In the genomic region with DNA sequence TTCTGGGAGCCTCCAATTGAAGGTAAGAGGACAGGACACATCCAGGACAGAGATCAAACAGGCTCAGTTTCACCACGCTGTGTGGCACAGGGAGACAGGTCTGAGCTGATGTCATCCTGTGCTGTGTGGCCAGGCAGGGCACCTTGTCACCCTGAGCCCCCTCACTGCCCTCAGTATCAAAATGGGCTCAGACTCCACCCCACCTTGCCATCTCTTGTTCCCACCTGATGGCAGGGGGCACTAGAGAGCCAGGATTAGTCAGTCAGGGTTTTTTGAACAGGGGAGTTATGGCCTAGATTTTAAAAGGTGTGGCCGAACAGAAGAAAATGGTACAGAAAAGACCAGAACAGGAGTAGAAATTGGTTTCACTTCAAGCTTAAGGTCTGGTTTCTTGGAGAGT, we compare ENCODE assay signal across 8 cellular contexts. TPM values are rescaled to one million over a fixed set of nuclear protein-coding genes. Genes with fewer than 3 reads are reported as not detected.
DNase-seq lines count a peak whose midpoint lies in the region; ATAC-seq and TF ChIP-seq lines count a peak whose summit lies in the region.

No MANE protein-coding gene starts in this region.

- H3K9me3 ChIP-seq in vagina = no peaks in the 10 kb centered on the region

- H3K4me3 ChIP-seq in vagina = no peak overlapping the region

- H3K36me3 Mint-ChIP-seq in immature natural killer cell = peaks cover 0 to 9% (median 7%) of the 10 kb centered on the region in 3 donors

- H3K4me1 ChIP-seq in vagina = peaks cover 36% of the 10 kb centered on the region

- intact Hi-C loops in vagina (cut with DNase I) = no loop called here

- TF ChIP-seq CTCF in vagina (IDR thresholded peaks at IDR 0.05) = no peak

- peak overlapping the region; percentile 3 for H3K27ac ChIP-seq in vagina

- H3K4me1 Mint-ChIP-seq in immature natural killer cell = peaks cover 20% of the 10 kb centered on the region in 2 donors

- no peak overlapping the region for H3K27ac Mint-ChIP-seq in immature natural killer cell

- no peaks in the 10 kb centered on the region for H3K9me3 Mint-ChIP-seq in immature natural killer cell

- peaks cover 0 to 20% of the 10 kb centered on the region in 2 donors for H3K36me3 ChIP-seq in vagina

- peak; percentile 42 to 54 for DNase-seq in NCI-H526 (lab: John Stamatoyannopoulos, UW)
- DNase-seq in NCI-H526 treated with DMSO at 0.1 percent for 48 hours (lab: John Stamatoyannopoulos, UW) = no peak
- DNase-seq in MV-4-11 (lab: John Stamatoyannopoulos, UW) = peak; percentile 5
- DNase-seq in activated T-cell treated with anti-CD3 and anti-CD28 coated beads for 4 hours = peak; percentile 33
- no peak for DNase-seq in immature natural killer cell
- no peak for DNase-seq in vagina (ENCODE audit: extremely low spot score in 2 of 2)
- DNase-seq in NCI-H2029 treated with DMSO at 0.1 percent for 48 hours (lab: John Stamatoyannopoulos, UW) = no peak

- TF ChIP-seq POLR2A in vagina (IDR thresholded peaks at IDR 0.05) = no peak

- peaks cover 0 to 4% (median 0%) of the 10 kb centered on the region in 3 donors for H3K27me3 Mint-ChIP-seq in immature natural killer cell (ENCODE audit: low read depth in 3 of 3)

- H3K27me3 ChIP-seq in vagina = no peaks in the 10 kb centered on the region

- peak overlapping the region in 4 of 5 donors; percentile 8 to 68 (median 54) for H3K4me3 Mint-ChIP-seq in immature natural killer cell

- no peak for ATAC-seq in HG03175 (IDR thresholded peaks at IDR 0.05; ENCODE audit: unreplicated experiment)

RNA-seq across cellular contexts. Expression of a gene that starts 2.6 kb away (rescaled TPM):
- 1 to 10 TPM; 2.9 to 4.3 (median 3.5) TPM for polyA plus RNA-seq in immature natural killer cell
- 63.1 TPM for total RNA-seq in vagina

RNA-seq across cellular contexts. Expression of a gene that starts 4.1 kb away (rescaled TPM):
- polyA plus RNA-seq in immature natural killer cell = under 1 TPM in 1 of 3 donors, not detected in 2; 0.11 TPM
- total RNA-seq in vagina = 1.2 TPM

RNA-seq across cellular contexts. Expression of a gene that starts 6.0 kb away (rescaled TPM):
- 10 to 100 TPM in 1 of 3 donors, 1 to 10 TPM in 2; 3.0 to 14.3 (median 9.8) TPM for polyA plus RNA-seq in immature natural killer cell
- total RNA-seq in vagina = 8.1 TPM

RNA-seq across cellular contexts. Expression of a gene that starts 20.3 kb away (rescaled TPM):
- polyA plus RNA-seq in immature natural killer cell = under 1 TPM in 1 of 3 donors, not detected in 2; 0.44 TPM
- total RNA-seq in vagina = 0.49 TPM

RNA-seq across cellular contexts. Expression of a gene that starts 36.2 kb away (rescaled TPM):
- 100 to 1,000 TPM; 120 to 152 (median 133) TPM for polyA plus RNA-seq in immature natural killer cell
- total RNA-seq in vagina = 111 TPM

Comparison
In these comparisons a context has a peak if more than half of its experiments do, and no peak if none do; other contexts are left out.
1. DNase-seq: peak in NCI-H526 (2 of 2), MV-4-11 (single experiment) and activated T-cell treated with anti-CD3 and anti-CD28 coated beads for 4 hours (single experiment); none in NCI-H526 treated with DMSO at 0.1 percent for 48 hours (single experiment), immature natural killer cell (0 of 3), vagina (0 of 2) and NCI-H2029 treated with DMSO at 0.1 percent for 48 hours (single experiment).